ENCODE assay signal across 15 cellular contexts in genomic region chr2:47897191-47897955, GRCh38. TPM values are rescaled to one million over a fixed set of nuclear protein-coding genes. Genes with fewer than 3 reads are reported as not detected.
DNase-seq lines count a peak whose midpoint lies in the region; ATAC-seq, FAIRE-seq and TF ChIP-seq lines count a peak whose summit lies in the region.
"Had no signal": no experiment of that assay in that cellular context is flagged by ENCODE, and none has a peak within 500 bp of the region (broad histone marks: within the 10 kb centered on the region; RNA-seq: fewer than 3 reads in every experiment).

No MANE protein-coding gene starts in this region.

- no peaks in the 10 kb centered on the region for H3K27me3 ChIP-seq in BLaER1
- H3K27me3 ChIP-seq in uterus = no peaks in the 10 kb centered on the region
- H3K27me3 ChIP-seq: left lung, neutrophil had no signal

- peak overlapping the region; percentile 27 for H3K9ac ChIP-seq in BLaER1
- H3K9ac ChIP-seq in SK-N-MC (ENCODE audit: insufficient read length) = no peak overlapping the region

- H3K9me3 ChIP-seq in BLaER1 (no peaks in the 10 kb centered on the region), SK-N-MC (ENCODE audit: low read depth, low read length) (no peaks in the 10 kb centered on the region; the same call in 1 of the 2 replicates), uterus (no peaks in the 10 kb centered on the region)
- H3K9me3 ChIP-seq: left lung, neutrophil had no signal

- DNase-seq in GM12891 (ENCODE audit: insufficient read length, low spot score) (no peak), SK-N-MC (ENCODE audit: low read depth, low spot score) (no peak), immature natural killer cell (no peak), uterus (no peak)
- DNase-seq: activated CD4-positive, alpha-beta T cell treated with anti-CD3 and anti-CD28 coated beads, Interleukin-2, amount 50 U/mL, for 1 hour; amniotic stem cell; H7; left lung; NCI-H1930 had no signal

- TF ChIP-seq POLR2A in GM12891 (IDR thresholded peaks at IDR 0.05; ENCODE audit: low read depth, low read length) = no peak
- TF ChIP-seq POLR2A in uterus (IDR thresholded peaks at IDR 0.05) = no peak

- ATAC-seq in GM21360 (IDR thresholded peaks at IDR 0.05; ENCODE audit: unreplicated experiment) (no peak), GM21447 (IDR thresholded peaks at IDR 0.05; ENCODE audit: unreplicated experiment) (no peak), GM19023 (IDR thresholded peaks at IDR 0.05; ENCODE audit: unreplicated experiment) (no peak)
- ATAC-seq: left lung had no signal

- peaks cover 67 to 92% of the 10 kb centered on the region in 2 donors for H3K4me1 Mint-ChIP-seq in immature natural killer cell

- intact Hi-C loops in uterus (cut with DNase I; ENCODE audit: low total_unique reads) = no loop called here

- peak overlapping the region in 4 of 5 donors; percentile 15 to 38 (median 20) for H3K4me3 Mint-ChIP-seq in immature natural killer cell

- H3K27me3 Mint-ChIP-seq in immature natural killer cell (ENCODE audit: low read depth in 3 of 3) = no peaks in the 10 kb centered on the region

- H3K4me2 ChIP-seq in BLaER1 = peak overlapping the region; percentile 67

- peak overlapping the region; percentile 60 to 83 (median 70) for H3K27ac Mint-ChIP-seq in immature natural killer cell

- H3K27ac ChIP-seq in BLaER1 (peak overlapping the region; percentile 61), SK-N-MC (peak overlapping the region; percentile 45), uterus (no peak overlapping the region)
- H3K27ac ChIP-seq: C4-2B, left lung, neutrophil had no signal

- H3K9me3 Mint-ChIP-seq in immature natural killer cell = no peaks in the 10 kb centered on the region

- no peak overlapping the region for H3K4me3 ChIP-seq in BLaER1
- no peak overlapping the region for H3K4me3 ChIP-seq in SK-N-MC
- H3K4me3 ChIP-seq in uterus = no peak overlapping the region
- H3K4me3 ChIP-seq: left lung had no signal

- H3K4me1 ChIP-seq in BLaER1 (peaks cover 81% of the 10 kb centered on the region), uterus (peaks cover 5 to 7% of the 10 kb centered on the region in 2 donors)

- H3K36me3 ChIP-seq in BLaER1 (peaks cover 17% of the 10 kb centered on the region), SK-N-MC (ENCODE audit: insufficient read depth, low read length) (peaks cover 29% of the 10 kb centered on the region), uterus (no peaks in the 10 kb centered on the region)

- TF ChIP-seq CTCF in uterus (IDR thresholded peaks at IDR 0.05) = no peak

- FAIRE-seq in GM12891 (lab: Jason Lieb, UNC) = peak; percentile 5

- no peaks in the 10 kb centered on the region for H3K36me3 Mint-ChIP-seq in immature natural killer cell

- H4K20me1 ChIP-seq in BLaER1 = peaks cover 96% of the 10 kb centered on the region

TF ChIP-seq in GM12891, 5 proteins besides CTCF, POLR2A, EP300 and RAD21:
- TF ChIP-seq SPI1 (IDR thresholded peaks at IDR 0.05; ENCODE audit: low read depth, low read length) = no peak
- no peak for TF ChIP-seq PAX5 (IDR thresholded peaks at IDR 0.05; ENCODE audit: insufficient read depth, low read length, severe bottlenecking)
- TF ChIP-seq POLR2AphosphoS5 (IDR thresholded peaks at IDR 0.05; ENCODE audit: low read depth, low read length) = no peak
- TF ChIP-seq POU2F2 (IDR thresholded peaks at IDR 0.05; ENCODE audit: low read depth, low read length) = no peak
- no peak for TF ChIP-seq TAF1 (IDR thresholded peaks at IDR 0.05; ENCODE audit: low read depth, low read length)

RNA-seq across cellular contexts. Expression of gene FBXO11, which starts 8.9 kb away (rescaled TPM):
- 13.7 TPM for polyA plus RNA-seq in GM12891 (2012; ENCODE audit: low read depth, missing spikeins)
- polyA plus RNA-seq in immature natural killer cell = 1 to 10 TPM; 5.2 to 7.5 (median 7.0) TPM
- total RNA-seq in uterus = 100 to 1,000 TPM in 2 of 4 donors, 10 to 100 TPM in 2; 27.4 to 140 (median 67.3) TPM

Comparison
In these comparisons a context has a peak if more than half of its experiments do, and no peak if none do; other contexts are left out.
1. H3K27ac ChIP-seq: peak in BLaER1 (single experiment) and SK-N-MC (single experiment); none in uterus (0 of 2).